Comparison of ENCODE assay signal across 1 cellular context in the genomic region with DNA sequence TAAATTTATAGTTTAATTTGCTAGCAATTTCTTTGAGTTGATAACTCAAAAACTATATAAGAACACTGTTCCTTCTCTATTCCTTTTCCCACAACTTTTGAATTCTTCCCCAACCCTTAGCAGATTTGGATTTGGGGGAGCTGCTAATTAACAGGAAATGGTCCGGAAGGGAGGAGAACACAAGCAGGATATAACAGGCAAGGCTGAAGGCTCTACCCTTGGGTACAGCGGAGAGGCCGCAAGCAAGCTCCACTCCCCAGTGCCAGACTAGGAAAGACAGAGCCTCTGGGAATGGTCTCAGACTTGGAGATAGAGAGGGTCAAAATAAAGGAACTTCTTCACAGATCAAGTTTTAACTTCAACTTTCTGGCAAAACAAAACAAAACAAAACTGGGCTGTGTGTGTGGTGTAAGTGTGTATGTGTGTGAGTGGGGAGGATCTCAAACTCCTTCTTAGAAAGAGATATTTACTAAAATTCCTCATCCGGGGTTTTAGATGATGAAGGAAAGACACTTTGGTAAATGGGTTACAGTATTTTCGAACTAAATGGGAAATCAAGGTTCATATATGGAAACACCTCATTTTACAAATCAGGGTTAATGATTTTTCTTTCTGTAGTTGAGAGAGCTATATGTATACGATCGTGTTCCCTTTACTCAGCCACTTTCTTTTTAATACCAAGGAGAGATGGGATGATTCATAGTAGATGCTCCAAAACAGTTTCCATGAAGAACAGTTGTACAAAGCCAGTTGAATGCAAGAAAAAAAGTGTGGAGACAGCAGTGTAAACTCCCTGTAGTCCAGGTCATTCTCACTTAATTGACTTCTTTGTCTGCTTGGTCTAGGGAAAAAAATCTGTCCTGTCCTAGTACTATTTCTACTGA.
TF ChIP-seq lines count a peak whose summit lies in the region.

No MANE protein-coding gene starts in this region.

TF ChIP-seq in GM23338, 12 proteins besides CTCF, POLR2A, EP300 and RAD21 (continued from another document):
- TF ChIP-seq, protein P1, sequence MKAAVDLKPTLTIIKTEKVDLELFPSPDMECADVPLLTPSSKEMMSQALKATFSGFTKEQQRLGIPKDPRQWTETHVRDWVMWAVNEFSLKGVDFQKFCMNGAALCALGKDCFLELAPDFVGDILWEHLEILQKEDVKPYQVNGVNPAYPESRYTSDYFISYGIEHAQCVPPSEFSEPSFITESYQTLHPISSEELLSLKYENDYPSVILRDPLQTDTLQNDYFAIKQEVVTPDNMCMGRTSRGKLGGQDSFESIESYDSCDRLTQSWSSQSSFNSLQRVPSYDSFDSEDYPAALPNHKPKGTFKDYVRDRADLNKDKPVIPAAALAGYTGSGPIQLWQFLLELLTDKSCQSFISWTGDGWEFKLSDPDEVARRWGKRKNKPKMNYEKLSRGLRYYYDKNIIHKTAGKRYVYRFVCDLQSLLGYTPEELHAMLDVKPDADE (IDR thresholded peaks at IDR 0.05), result no peak
